ENCODE assay signal across 25 cellular contexts in genomic region chr1:236119935-236120484, GRCh38. TPM values are rescaled to one million over a fixed set of nuclear protein-coding genes. Genes with fewer than 3 reads are reported as not detected.
DNase-seq lines count a peak whose midpoint lies in the region; ATAC-seq lines count a peak whose summit lies in the region.
"Had no signal": no experiment of that assay in that cellular context is flagged by ENCODE, and none has a peak within 500 bp of the region (broad histone marks: within the 10 kb centered on the region; RNA-seq: fewer than 3 reads in every experiment).

No MANE protein-coding gene starts in this region.

- no peak for ATAC-seq in activated CD8-positive, alpha-beta memory T cell treated with anti-CD3 and anti-CD28 coated beads, Interleukin-2, amount 10 ng/mL, durations not matched to agents 7 days and 5 days
- no peak for ATAC-seq in activated naive CD8-positive, alpha-beta T cell treated with anti-CD3 and anti-CD28 coated beads, Interleukin-2, amount 10 ng/mL, durations not matched to agents 7 days and 5 days (ENCODE audit: low read depth)
- ATAC-seq in naive thymus-derived CD4-positive, alpha-beta T cell, result no peak
- ATAC-seq in HG02763 (IDR thresholded peaks at IDR 0.05; ENCODE audit: unreplicated experiment), result no peak

- H3K4me3 ChIP-seq in CD4-positive, alpha-beta memory T cell (ENCODE audit: low read length in 2 of 2), result no peak overlapping the region
- no peak overlapping the region for H3K4me3 ChIP-seq in naive thymus-derived CD4-positive, alpha-beta T cell (ENCODE audit: low read length)
- H3K4me3 ChIP-seq: ascending aorta, ovary, testis, vagina had no signal

- H3K27me3 Mint-ChIP-seq in activated CD8-positive, alpha-beta memory T cell treated with anti-CD3 and anti-CD28 coated beads, Interleukin-2, amount 10 ng/mL, durations not matched to agents 7 days and 5 days, result peaks cover 46% of the 10 kb centered on the region
- H3K27me3 Mint-ChIP-seq in CD4-positive, alpha-beta memory T cell, result peaks cover 1 to 2% of the 10 kb centered on the region in 2 donors
- peaks cover 11% of the 10 kb centered on the region for H3K27me3 Mint-ChIP-seq in activated naive CD8-positive, alpha-beta T cell treated with anti-CD3 and anti-CD28 coated beads, Interleukin-2, amount 10 ng/mL, durations not matched to agents 7 days and 5 days
- peaks cover 0 to 15% (median 0%) of the 10 kb centered on the region in 5 donors for H3K27me3 Mint-ChIP-seq in naive thymus-derived CD4-positive, alpha-beta T cell
- H3K27me3 Mint-ChIP-seq: activated B cell treated with CpG ODN at 0.5 μM for 24 hours had no signal

- H3K4me3 Mint-ChIP-seq in activated CD8-positive, alpha-beta memory T cell treated with anti-CD3 and anti-CD28 coated beads, Interleukin-2, amount 10 ng/mL, durations not matched to agents 7 days and 5 days, result no peak overlapping the region
- H3K4me3 Mint-ChIP-seq in CD4-positive, alpha-beta memory T cell, result peak overlapping the region in 6 of 8 donors; percentile 35 to 82 (median 56)
- H3K4me3 Mint-ChIP-seq in activated naive CD8-positive, alpha-beta T cell treated with anti-CD3 and anti-CD28 coated beads, Interleukin-2, amount 10 ng/mL, durations not matched to agents 7 days and 5 days, result no peak overlapping the region
- H3K4me3 Mint-ChIP-seq in naive thymus-derived CD4-positive, alpha-beta T cell, result peak overlapping the region in 8 of 10 donors; percentile 20 to 90 (median 72)
- H3K4me3 Mint-ChIP-seq: H9 had no signal

- H3K9me3 ChIP-seq in CD4-positive, alpha-beta memory T cell (ENCODE audit: control insufficient read depth in 1 of 2, low read length in 2 of 2), result no peaks in the 10 kb centered on the region
- no peaks in the 10 kb centered on the region for H3K9me3 ChIP-seq in naive thymus-derived CD4-positive, alpha-beta T cell (ENCODE audit: control insufficient read depth in 2 of 3, low read length in 3 of 3)
- H3K9me3 ChIP-seq: ascending aorta, ovary, testis, vagina had no signal

- no peaks in the 10 kb centered on the region for H3K9me3 Mint-ChIP-seq in activated CD8-positive, alpha-beta memory T cell treated with anti-CD3 and anti-CD28 coated beads, Interleukin-2, amount 10 ng/mL, durations not matched to agents 7 days and 5 days (ENCODE audit: low read depth)
- no peaks in the 10 kb centered on the region for H3K9me3 Mint-ChIP-seq in CD4-positive, alpha-beta memory T cell
- no peaks in the 10 kb centered on the region for H3K9me3 Mint-ChIP-seq in activated naive CD8-positive, alpha-beta T cell treated with anti-CD3 and anti-CD28 coated beads, Interleukin-2, amount 10 ng/mL, durations not matched to agents 7 days and 5 days
- H3K9me3 Mint-ChIP-seq in naive thymus-derived CD4-positive, alpha-beta T cell, result peaks cover 0 to 4% (median 0%) of the 10 kb centered on the region in 11 donors
- H3K9me3 Mint-ChIP-seq: activated B cell treated with CpG ODN at 0.5 μM for 24 hours; activated CD4-positive, alpha-beta memory T cell treated with anti-CD3 and anti-CD28 coated beads, Interleukin-2, amount 10 ng/mL, durations not matched to agents 7 days and 5 days; activated T-cell treated with anti-CD3 and anti-CD28 coated beads, Interleukin-2, amount 50 U/mL, for 24 hours; H9 had no signal

- intact Hi-C loops in CD4-positive, alpha-beta memory T cell (cut with micrococcal nuclease), result no loop called here
- intact Hi-C loops in naive thymus-derived CD4-positive, alpha-beta T cell (cut with micrococcal nuclease), result loop anchor here in 1 of 2 donors (1.0 kb wide), 1 partner anchor 21 kb away; no protein-coding TSS in a partner anchor

- no peak overlapping the region for H3K27ac ChIP-seq in CD4-positive, alpha-beta memory T cell (ENCODE audit: low read depth, low read length)
- no peak overlapping the region for H3K27ac ChIP-seq in naive thymus-derived CD4-positive, alpha-beta T cell (ENCODE audit: low read depth, low read length)
- H3K27ac ChIP-seq: ascending aorta, ovary, testis, vagina had no signal

- CTCF ChIA-PET in activated CD8-positive, alpha-beta memory T cell treated with anti-CD3 and anti-CD28 coated beads, Interleukin-2, amount 10 ng/mL, durations not matched to agents 7 days and 5 days (lab: Charles Lee), result no interaction called here
- CTCF ChIA-PET in CD4-positive, alpha-beta memory T cell (lab: Charles Lee; ENCODE audit: partially characterized antibody), result no interaction called here
- CTCF ChIA-PET in naive thymus-derived CD4-positive, alpha-beta T cell (lab: Charles Lee), result no interaction called here

- no peaks in the 10 kb centered on the region for H3K27me3 ChIP-seq in CD4-positive, alpha-beta memory T cell (ENCODE audit: insufficient read depth, low read length)
- no peaks in the 10 kb centered on the region for H3K27me3 ChIP-seq in naive thymus-derived CD4-positive, alpha-beta T cell (ENCODE audit: control insufficient read depth in 2 of 2, insufficient read depth in 2 of 2, low read length in 2 of 2)
- H3K27me3 ChIP-seq: ascending aorta, ovary, testis, vagina had no signal

- peaks cover 1% of the 10 kb centered on the region for H3K36me3 Mint-ChIP-seq in activated CD8-positive, alpha-beta memory T cell treated with anti-CD3 and anti-CD28 coated beads, Interleukin-2, amount 10 ng/mL, durations not matched to agents 7 days and 5 days
- H3K36me3 Mint-ChIP-seq in CD4-positive, alpha-beta memory T cell, result no peaks in the 10 kb centered on the region
- H3K36me3 Mint-ChIP-seq in activated naive CD8-positive, alpha-beta T cell treated with anti-CD3 and anti-CD28 coated beads, Interleukin-2, amount 10 ng/mL, durations not matched to agents 7 days and 5 days, result no peaks in the 10 kb centered on the region
- H3K36me3 Mint-ChIP-seq in naive thymus-derived CD4-positive, alpha-beta T cell, result peaks cover 0 to 2% (median 0%) of the 10 kb centered on the region in 5 donors

- DNase-seq in activated CD8-positive, alpha-beta memory T cell treated with anti-CD3 and anti-CD28 coated beads, Interleukin-2, amount 10 ng/mL, durations not matched to agents 7 days and 5 days, result no peak
- no peak for DNase-seq in activated CD8-positive, alpha-beta memory T cell treated with anti-CD3 and anti-CD28 coated beads for 24 hours
- no peak for DNase-seq in CD4-positive, alpha-beta memory T cell
- DNase-seq in activated naive CD8-positive, alpha-beta T cell treated with anti-CD3 and anti-CD28 coated beads, Interleukin-2, amount 10 ng/mL, durations not matched to agents 7 days and 5 days, result no peak
- DNase-seq in naive thymus-derived CD4-positive, alpha-beta T cell, result no peak
- DNase-seq in NCI-H524 (lab: John Stamatoyannopoulos, UW) (no peak), anterior cingulate cortex (lab: John Stamatoyannopoulos, UW) (no peak)
- DNase-seq: activated B cell treated with CpG ODN at 0.5 μM for 24 hours; activated CD4-positive, alpha-beta memory T cell treated with anti-CD3 and anti-CD28 coated beads, Interleukin-2, amount 10 ng/mL, durations not matched to agents 7 days and 5 days; activated naive CD4-positive, alpha-beta T cell treated with Interleukin-2 at 50 U/mL for 16 hours; activated T-cell treated with anti-CD3 and anti-CD28 coated beads, Interleukin-2, amount 50 U/mL, for 24 hours; EL; H9; head of caudate nucleus; mesendoderm; NCI-H187; NCI-H748 treated with DMSO at 0.1 percent for 48 hours; ovary; retina; stimulated activated CD4-positive, alpha-beta T cell treated with anti-CD3 and anti-CD28 coated beads, Interleukin-2, amount 100 ng/mL, for 48 hours; stimulated activated naive B cell treated with anti-CD40 and anti-IgM and Interleukin-4, amounts not matched to agents 10 μg/mL and 1 μg/mL and 100 μg/mL, for 72 hours; testis had no signal

- H3K4me1 ChIP-seq in CD4-positive, alpha-beta memory T cell (ENCODE audit: insufficient read depth, low read length), result peaks cover 9% of the 10 kb centered on the region
- H3K4me1 ChIP-seq in naive thymus-derived CD4-positive, alpha-beta T cell (ENCODE audit: control insufficient read depth in 2 of 2, insufficient read depth in 2 of 2, low read length in 2 of 2), result peaks cover 9 to 10% of the 10 kb centered on the region in 2 donors
- H3K4me1 ChIP-seq: ascending aorta, testis, vagina had no signal

- H3K36me3 ChIP-seq in CD4-positive, alpha-beta memory T cell (ENCODE audit: insufficient read depth, low read length), result no peaks in the 10 kb centered on the region
- H3K36me3 ChIP-seq in naive thymus-derived CD4-positive, alpha-beta T cell (ENCODE audit: control insufficient read depth in 2 of 3, insufficient read depth in 3 of 3, low read length in 3 of 3), result no peaks in the 10 kb centered on the region
- H3K36me3 ChIP-seq: ascending aorta, ovary, vagina had no signal

- peaks cover 29% of the 10 kb centered on the region for H3K4me1 Mint-ChIP-seq in activated CD8-positive, alpha-beta memory T cell treated with anti-CD3 and anti-CD28 coated beads, Interleukin-2, amount 10 ng/mL, durations not matched to agents 7 days and 5 days
- peaks cover 10 to 27% (median 22%) of the 10 kb centered on the region in 4 donors for H3K4me1 Mint-ChIP-seq in CD4-positive, alpha-beta memory T cell
- peaks cover 21% of the 10 kb centered on the region for H3K4me1 Mint-ChIP-seq in activated naive CD8-positive, alpha-beta T cell treated with anti-CD3 and anti-CD28 coated beads, Interleukin-2, amount 10 ng/mL, durations not matched to agents 7 days and 5 days
- H3K4me1 Mint-ChIP-seq in naive thymus-derived CD4-positive, alpha-beta T cell, result peaks cover 6 to 27% (median 25%) of the 10 kb centered on the region in 7 donors

- POLR2A ChIA-PET in CD4-positive, alpha-beta memory T cell (lab: Charles Lee; ENCODE audit: partially characterized antibody), result interaction anchor here (0.5 kb wide), 1 partner anchor 615 kb away, joined by 3 read pairs; no protein-coding TSS in a partner anchor
- POLR2A ChIA-PET in activated naive CD8-positive, alpha-beta T cell treated with anti-CD3 and anti-CD28 coated beads, Interleukin-2, amount 10 ng/mL, durations not matched to agents 7 days and 5 days (lab: Charles Lee), result no interaction called here
- POLR2A ChIA-PET in naive thymus-derived CD4-positive, alpha-beta T cell (lab: Charles Lee), result no interaction called here

- peak overlapping the region; percentile 80 for H3K27ac Mint-ChIP-seq in activated CD8-positive, alpha-beta memory T cell treated with anti-CD3 and anti-CD28 coated beads, Interleukin-2, amount 10 ng/mL, durations not matched to agents 7 days and 5 days
- peak overlapping the region in 3 of 7 donors; percentile 52 to 68 (median 59) for H3K27ac Mint-ChIP-seq in CD4-positive, alpha-beta memory T cell
- H3K27ac Mint-ChIP-seq in activated naive CD8-positive, alpha-beta T cell treated with anti-CD3 and anti-CD28 coated beads, Interleukin-2, amount 10 ng/mL, durations not matched to agents 7 days and 5 days, result peak overlapping the region; percentile 87
- H3K27ac Mint-ChIP-seq in naive thymus-derived CD4-positive, alpha-beta T cell, result peak overlapping the region in 5 of 9 donors; percentile 66 to 92 (median 85)
- H3K27ac Mint-ChIP-seq: activated CD4-positive, alpha-beta memory T cell treated with anti-CD3 and anti-CD28 coated beads, Interleukin-2, amount 10 ng/mL, durations not matched to agents 7 days and 5 days; H9 had no signal

RNA-seq across cellular contexts. Expression of gene GPR137B, which starts 22.3 kb away (rescaled TPM):
- 1 to 10 TPM; 6.3 to 9.7 TPM for total RNA-seq in activated CD8-positive, alpha-beta memory T cell treated with anti-CD3 and anti-CD28 coated beads, Interleukin-2, amount 10 ng/mL, durations not matched to agents 7 days and 5 days
- 10 to 100 TPM; 11.0 to 11.8 TPM for total RNA-seq in CD4-positive, alpha-beta memory T cell
- polyA plus RNA-seq in CD4-positive, alpha-beta memory T cell, result 1 to 10 TPM; 4.1 to 5.7 TPM
- 1 to 10 TPM; 8.8 to 9.3 TPM for total RNA-seq in activated naive CD8-positive, alpha-beta T cell treated with anti-CD3 and anti-CD28 coated beads, Interleukin-2, amount 10 ng/mL, durations not matched to agents 7 days and 5 days
- total RNA-seq in naive thymus-derived CD4-positive, alpha-beta T cell, result 10 to 100 TPM in 1 of 5 experiments, 1 to 10 TPM in 4; 6.4 to 15.3 (median 7.0) TPM
- polyA plus RNA-seq in naive thymus-derived CD4-positive, alpha-beta T cell, result 1 to 10 TPM; 2.8 to 3.9 TPM

RNA-seq across cellular contexts. Expression of gene NID1, which starts 55.1 kb away (rescaled TPM):
- total RNA-seq in activated CD8-positive, alpha-beta memory T cell treated with anti-CD3 and anti-CD28 coated beads, Interleukin-2, amount 10 ng/mL, durations not matched to agents 7 days and 5 days, result under 1 TPM; 0.38 to 0.52 TPM
- total RNA-seq in CD4-positive, alpha-beta memory T cell, result under 1 TPM; 0.08 to 0.17 TPM
- not detected for polyA plus RNA-seq in CD4-positive, alpha-beta memory T cell
- total RNA-seq in activated naive CD8-positive, alpha-beta T cell treated with anti-CD3 and anti-CD28 coated beads, Interleukin-2, amount 10 ng/mL, durations not matched to agents 7 days and 5 days, result under 1 TPM; 0.14 to 0.19 TPM
- 1 to 10 TPM in 1 of 5 experiments, under 1 TPM in 4; 0.11 to 6.2 (median 0.22) TPM for total RNA-seq in naive thymus-derived CD4-positive, alpha-beta T cell
- not detected for polyA plus RNA-seq in naive thymus-derived CD4-positive, alpha-beta T cell

Comparison
In these comparisons a context has a peak if more than half of its experiments do, and no peak if none do; other contexts are left out.
1. H3K4me3 Mint-ChIP-seq: peak in CD4-positive, alpha-beta memory T cell (6 of 8) and naive thymus-derived CD4-positive, alpha-beta T cell (8 of 10); none in activated CD8-positive, alpha-beta memory T cell treated with anti-CD3 and anti-CD28 coated beads, Interleukin-2, amount 10 ng/mL, durations not matched to agents 7 days and 5 days (single experiment) and activated naive CD8-positive, alpha-beta T cell treated with anti-CD3 and anti-CD28 coated beads, Interleukin-2, amount 10 ng/mL, durations not matched to agents 7 days and 5 days (single experiment).